In genomic region chr1:51420867-51421627, GRCh38 we compare ENCODE assay signal across 16 cellular contexts.
DNase-seq lines count a peak whose midpoint lies in the region; ATAC-seq and TF ChIP-seq lines count a peak whose summit lies in the region.
"Had no signal": no experiment of that assay in that cellular context is flagged by ENCODE, and none has a peak within 500 bp of the region (broad histone marks: within the 10 kb centered on the region; RNA-seq: fewer than 3 reads in every experiment).

No MANE protein-coding gene starts in this region.

- no peak for TF ChIP-seq POLR2A in prostate gland (IDR thresholded peaks at IDR 0.05)

- H3K27me3 ChIP-seq in GM23338 (ENCODE audit: insufficient read depth) (no peaks in the 10 kb centered on the region), prostate gland (replicated peaks; ENCODE audit: insufficient read depth) (no peaks in the 10 kb centered on the region)
- H3K27me3 ChIP-seq: foreskin keratinocyte, MG63 had no signal

- no peaks in the 10 kb centered on the region for H3K9me3 ChIP-seq in prostate gland
- H3K9me3 ChIP-seq: MG63, mucosa of descending colon had no signal

- no peak overlapping the region for H3K4me3 Mint-ChIP-seq in Calu3 (ENCODE audit: low read depth, unreplicated experiment)
- H3K4me3 Mint-ChIP-seq in GM23338: peak overlapping the region; percentile 83
- peak overlapping the region; percentile 71 to 74 (median 73) for H3K4me3 Mint-ChIP-seq in nephron
- H3K4me3 Mint-ChIP-seq: activated T-cell treated with anti-CD3 and anti-CD28 coated beads, Interleukin-2, amount 50 U/mL, for 24 hours; CD4-positive, alpha-beta T cell; T-cell had no signal

- intact Hi-C loops in Calu3 (cut with micrococcal nuclease; ENCODE audit: unreplicated experiment): no loop called here
- intact Hi-C loops in prostate gland (cut with DNase I): no loop called here

- H3K9me2 ChIP-seq in GM23338 (ENCODE audit: insufficient read depth): no peaks in the 10 kb centered on the region

- H3K36me3 ChIP-seq in GM23338 (ENCODE audit: insufficient read depth) (no peaks in the 10 kb centered on the region), prostate gland (no peaks in the 10 kb centered on the region)

- BruUV-seq in Calu3 (replicated peaks; lab: Mats Ljungman, UMichigan): no TSS peak

- H3K4me1 Mint-ChIP-seq in Calu3 (ENCODE audit: low read depth, unreplicated experiment): peaks cover 15% of the 10 kb centered on the region
- H3K4me1 Mint-ChIP-seq in GM23338: peaks cover 35% of the 10 kb centered on the region
- peaks cover 46% of the 10 kb centered on the region for H3K4me1 Mint-ChIP-seq in nephron

- H3K36me3 Mint-ChIP-seq in Calu3 (ENCODE audit: insufficient read depth, unreplicated experiment) (peaks cover under 1% of the 10 kb centered on the region), GM23338 (ENCODE audit: low read depth) (peaks cover 5% of the 10 kb centered on the region; the same call in 2 of the 3 replicates), nephron (ENCODE audit: low read depth) (peaks cover 25% of the 10 kb centered on the region)

- CTCF ChIA-PET in Calu3 (lab: Charles Lee): interaction anchor here (0.5 kb wide), 1 partner anchor 43 kb away, joined by 3 read pairs; no protein-coding TSS in a partner anchor

- H3K9me3 Mint-ChIP-seq in Calu3 (ENCODE audit: low read depth, unreplicated experiment) (no peaks in the 10 kb centered on the region), GM23338 (no peaks in the 10 kb centered on the region), nephron (no peaks in the 10 kb centered on the region)
- H3K9me3 Mint-ChIP-seq: activated T-cell treated with anti-CD3 and anti-CD28 coated beads, Interleukin-2, amount 50 U/mL, for 24 hours; CD4-positive, alpha-beta T cell; T-cell had no signal

- H3F3A ChIP-seq in GM23338 (replicated peaks; ENCODE audit: low read depth): no peaks in the 10 kb centered on the region

- H3K4me3 ChIP-seq in GM23338 (peak overlapping the region; percentile 47), choroid plexus epithelial cell (ENCODE audit: low read depth, low read length) (peak overlapping the region; percentile 44), prostate gland (no peak overlapping the region)
- H3K4me3 ChIP-seq: MG63, mucosa of descending colon had no signal

- TF ChIP-seq CTCF in Calu3 (IDR thresholded peaks at IDR 0.05; ENCODE audit: unreplicated experiment): no peak
- TF ChIP-seq CTCF in GM23338 (conservative IDR thresholded peaks at IDR 0.05; ENCODE audit: low read depth in 2 of 2): no peak
- no peak for TF ChIP-seq CTCF in choroid plexus epithelial cell (conservative IDR thresholded peaks at IDR 0.05; ENCODE audit: low read depth, low read length)
- TF ChIP-seq CTCF in nephron (IDR thresholded peaks at IDR 0.05; ENCODE audit: unreplicated experiment in 3 of 3): no peak
- no peak for TF ChIP-seq CTCF in prostate gland (IDR thresholded peaks at IDR 0.05)

- H3K27ac ChIP-seq in GM23338 (ENCODE audit: low read depth): no peak overlapping the region
- H3K27ac ChIP-seq in prostate gland: no peak overlapping the region
- H3K27ac ChIP-seq: foreskin keratinocyte had no signal

- no peak overlapping the region for H2AFZ ChIP-seq in GM23338

- WGBS in prostate gland: 74% methylated on average over 2 of the region's 2 CpGs

- no peaks in the 10 kb centered on the region for H4K20me1 ChIP-seq in GM23338 (replicated peaks; ENCODE audit: insufficient read depth)

- ATAC-seq in GM23338 (peak; percentile 21; the same call in 2 of the 3 replicates), left lobe of liver (no peak), HG03442 (IDR thresholded peaks at IDR 0.05; ENCODE audit: unreplicated experiment) (no peak)

- no peaks in the 10 kb centered on the region for H3K27me3 Mint-ChIP-seq in Calu3 (ENCODE audit: unreplicated experiment)
- H3K27me3 Mint-ChIP-seq in GM23338 (ENCODE audit: insufficient read depth, low read depth, poor library complexity): peaks cover 7% of the 10 kb centered on the region
- H3K27me3 Mint-ChIP-seq in nephron (ENCODE audit: low read depth): no peaks in the 10 kb centered on the region
- H3K27me3 Mint-ChIP-seq: activated T-cell treated with anti-CD3 and anti-CD28 coated beads, Interleukin-2, amount 50 U/mL, for 24 hours; CD4-positive, alpha-beta T cell; T-cell had no signal

- H3K79me2 ChIP-seq in GM23338 (replicated peaks; ENCODE audit: insufficient read depth): peaks cover 57% of the 10 kb centered on the region

- DNase-seq in Calu3 (no peak), GM23338 (ENCODE audit: low spot score) (peak; percentile 27), choroid plexus epithelial cell (ENCODE audit: low read depth) (no peak), left lobe of liver (ENCODE audit: low spot score) (no peak), prostate gland (ENCODE audit: low spot score) (no peak)
- DNase-seq: activated CD4-positive, CD25-positive, alpha-beta regulatory T cell treated with anti-CD3 and anti-CD28 coated beads, Interleukin-2, amount 50 U/mL, for 72 hours; activated T-cell treated with anti-CD3 and anti-CD28 coated beads, Interleukin-2, amount 50 U/mL, for 24 hours; CD4-positive, alpha-beta T cell; effector CD4-positive, alpha-beta T cell; foreskin keratinocyte; MG63; mucosa of descending colon; NCI-H187 treated with DMSO at 0.1 percent for 48 hours; T-cell had no signal

- H3K4me1 ChIP-seq in GM23338 (ENCODE audit: insufficient read depth) (peaks cover 9% of the 10 kb centered on the region; the same call in 1 of the 2 replicates), prostate gland (replicated peaks) (no peaks in the 10 kb centered on the region)

- peak overlapping the region; percentile 91 for H3K27ac Mint-ChIP-seq in Calu3 (ENCODE audit: unreplicated experiment)
- peak overlapping the region; percentile 73 for H3K27ac Mint-ChIP-seq in GM23338
- H3K27ac Mint-ChIP-seq in nephron: peak overlapping the region in 1 of 3 experiments; percentile 72
- H3K27ac Mint-ChIP-seq: activated T-cell treated with anti-CD3 and anti-CD28 coated beads, Interleukin-2, amount 50 U/mL, for 24 hours; CD4-positive, alpha-beta T cell had no signal

- H3K4me2 ChIP-seq in GM23338: peak overlapping the region; percentile 69

TF ChIP-seq in GM23338, 12 proteins besides CTCF, POLR2A, EP300 and RAD21 (continues in another document):
- TF ChIP-seq ETS1 (IDR thresholded peaks at IDR 0.05): no peak
- no peak for TF ChIP-seq STAT1 (IDR thresholded peaks at IDR 0.05; ENCODE audit: unreplicated experiment)
- TF ChIP-seq ZNF331 (CRISPR knock-in tag; IDR thresholded peaks at IDR 0.05; ENCODE audit: low read depth): no peak
- TF ChIP-seq POLR2AphosphoS5 (IDR thresholded peaks at IDR 0.05; ENCODE audit: low read depth): no peak
- no peak for TF ChIP-seq NANOG (IDR thresholded peaks at IDR 0.05; ENCODE audit: borderline replicate concordance)

Comparison
In these comparisons a context has a peak if more than half of its experiments do, and no peak if none do; other contexts are left out.
1. H3K4me3 ChIP-seq: peak in GM23338 (single experiment) and choroid plexus epithelial cell (single experiment); none in prostate gland (0 of 2).